15 cellular contexts compared by ENCODE assay signal in the genomic region with DNA sequence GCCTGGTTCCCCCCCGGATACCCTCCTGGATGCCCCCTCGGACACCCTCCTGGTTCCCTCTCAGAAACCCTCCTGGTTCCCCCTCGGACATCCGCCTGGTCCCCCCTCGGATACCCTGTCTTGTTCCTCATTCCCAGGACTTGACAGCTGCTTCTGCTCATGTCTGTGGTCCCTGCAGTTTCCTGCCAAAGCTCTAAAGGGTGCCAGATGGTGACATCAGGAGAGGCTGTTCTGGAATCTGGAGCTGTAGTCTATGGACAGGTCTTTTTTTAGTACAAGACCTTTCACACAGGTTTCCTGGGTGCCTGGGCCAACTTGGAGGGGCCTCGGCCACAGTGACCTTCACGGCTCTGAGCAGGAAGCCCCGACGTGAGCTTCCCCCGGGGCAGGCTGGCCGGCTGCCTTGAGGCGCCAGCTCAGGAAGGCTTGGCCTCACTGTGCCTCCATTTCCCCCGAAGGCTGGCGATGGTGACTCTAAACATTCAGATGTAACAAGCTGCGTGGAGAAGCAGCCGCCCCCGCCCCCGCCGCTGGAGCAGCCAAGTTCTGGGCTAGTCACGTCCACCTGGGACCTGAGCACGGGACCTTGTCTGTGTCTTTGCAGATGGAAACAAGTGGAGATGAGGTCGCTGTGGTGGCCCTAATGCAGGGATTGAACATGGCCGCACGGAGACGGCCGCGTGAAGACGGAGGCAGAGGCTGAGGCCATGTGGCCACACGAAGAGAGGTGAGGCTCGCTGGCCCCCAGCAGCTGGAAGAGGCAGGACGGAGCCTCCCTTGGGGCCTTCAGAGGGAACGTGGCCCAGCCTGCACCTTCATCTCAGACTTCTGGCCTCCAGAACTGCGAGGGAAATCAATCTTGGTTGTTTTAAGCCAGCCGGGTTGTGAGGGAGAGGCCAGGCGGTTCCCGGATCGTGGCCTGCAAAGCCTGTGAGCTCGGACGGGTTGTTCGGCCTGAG. TPM values are rescaled to one million over a fixed set of nuclear protein-coding genes. Genes with fewer than 3 reads are reported as not detected.
A peak's percentile ranks its signal among the peaks of the same experiment; 100 is the strongest.
DNase-seq lines count a peak whose midpoint lies in the region; ATAC-seq and TF ChIP-seq lines count a peak whose summit lies in the region.
"Had no signal": no experiment of that assay in that cellular context is flagged by ENCODE, and none has a peak within 500 bp of the region (broad histone marks: within the 10 kb centered on the region; RNA-seq: fewer than 3 reads in every experiment).

No MANE protein-coding gene starts in this region.

- H3K9ac ChIP-seq in IMR-90 (ENCODE audit: low read depth, low read length) (no peak overlapping the region), skeletal muscle tissue (ENCODE audit: low read depth in 1 of 3, low read length in 3 of 3) (peak overlapping the region; percentile 32 to 57 (median 51))
- H3K9ac ChIP-seq: parathyroid adenoma had no signal

- H3K79me1 ChIP-seq in IMR-90 (ENCODE audit: low read depth in 1 of 2, low read length in 2 of 2), result peaks cover 0 to 60% of the 10 kb centered on the region in 2 experiments; a peak in 2 of 4 replicates

- H2BK15ac ChIP-seq in IMR-90 (ENCODE audit: low read depth, low read length), result no peak overlapping the region

- no peak overlapping the region for H2AFZ ChIP-seq in IMR-90 (replicated peaks; ENCODE audit: low read length, poor library complexity)
- H2AFZ ChIP-seq: parathyroid adenoma had no signal

- H3K27me3 Mint-ChIP-seq in activated T-cell treated with anti-CD3 and anti-CD28 coated beads, Interleukin-2, amount 50 U/mL, for 24 hours, result no peaks in the 10 kb centered on the region
- H3K27me3 Mint-ChIP-seq in T-cell, result no peaks in the 10 kb centered on the region
- H3K27me3 Mint-ChIP-seq: activated CD4-positive, alpha-beta memory T cell treated with anti-CD3 and anti-CD28 coated beads, Interleukin-2, amount 10 ng/mL, durations not matched to agents 7 days and 5 days; activated naive CD8-positive, alpha-beta T cell treated with anti-CD3 and anti-CD28 coated beads for 36 hours had no signal

- POLR2A ChIA-PET in IMR-90 (lab: Charles Lee; ENCODE audit: unreplicated experiment), result no interaction called here
- POLR2A ChIA-PET in T-cell (lab: Charles Lee), result no interaction called here
- POLR2A ChIA-PET in HEK293T (lab: Yijun Ruan, JAX), result no interaction called here

- TF ChIP-seq RAD21 in IMR-90 (IDR thresholded peaks at IDR 0.05; ENCODE audit: low read length), result no peak

- no peak overlapping the region for H4K5ac ChIP-seq in IMR-90 (ENCODE audit: low read depth, low read length)

- intact Hi-C loops in IMR-90 (cut with micrococcal nuclease), result no loop called here
- intact Hi-C loops in esophagus muscularis mucosa (cut with DNase I), result no loop called here

- H4K20me1 ChIP-seq in IMR-90 (ENCODE audit: insufficient read depth, low read length), result peaks cover 66% of the 10 kb centered on the region

- TF ChIP-seq EP300 in esophagus muscularis mucosa (IDR thresholded peaks at IDR 0.05), result no peak

- no peak overlapping the region for H3K27ac ChIP-seq in IMR-90 (ENCODE audit: insufficient read depth, low read length)
- peak overlapping the region; percentile 73 to 82 (median 78) for H3K27ac ChIP-seq in esophagus muscularis mucosa (replicated peaks in 1 of 4)
- H3K27ac ChIP-seq in skeletal muscle tissue (ENCODE audit: low read depth, low read length), result peak overlapping the region; percentile 86
- H3K27ac ChIP-seq: parathyroid adenoma, vagina had no signal

- no peak overlapping the region for H3K14ac ChIP-seq in IMR-90 (replicated peaks; ENCODE audit: low read depth, low read length)

- no peak overlapping the region for H4K91ac ChIP-seq in IMR-90 (ENCODE audit: insufficient read depth, low read depth, low read length)

- peaks cover 2% of the 10 kb centered on the region; the same call in 1 of the 2 replicates for H3K9me1 ChIP-seq in IMR-90 (ENCODE audit: insufficient read depth, low read length)

- H3K36me3 ChIP-seq in IMR-90 (ENCODE audit: control insufficient read depth, insufficient read depth, low read length) (peaks cover 28% of the 10 kb centered on the region), esophagus muscularis mucosa (peaks cover 29 to 40% (median 38%) of the 10 kb centered on the region in 4 donors), skeletal muscle tissue (ENCODE audit: control insufficient read depth in 3 of 3, insufficient read depth in 3 of 3, low read length in 3 of 3) (peaks cover 15 to 24% (median 21%) of the 10 kb centered on the region in 3 donors)

- H3K36me3 Mint-ChIP-seq in activated T-cell treated with anti-CD3 and anti-CD28 coated beads, Interleukin-2, amount 50 U/mL, for 24 hours (ENCODE audit: low read depth), result peaks cover 60% of the 10 kb centered on the region
- peaks cover 5% of the 10 kb centered on the region for H3K36me3 Mint-ChIP-seq in T-cell

- no peak overlapping the region for H3K18ac ChIP-seq in IMR-90 (ENCODE audit: low read depth, low read length)

- no peak overlapping the region for H3K23ac ChIP-seq in IMR-90 (ENCODE audit: low read depth, low read length)

- H3K56ac ChIP-seq in IMR-90 (ENCODE audit: extremely low read depth, insufficient read depth, low read length), result no peak overlapping the region

- H2BK120ac ChIP-seq in IMR-90 (ENCODE audit: low read depth, low read length), result no peak overlapping the region

- TF ChIP-seq POLR2A in IMR-90 (IDR thresholded peaks at IDR 0.05; ENCODE audit: low read depth, low read length), result no peak
- TF ChIP-seq POLR2A in esophagus muscularis mucosa (IDR thresholded peaks at IDR 0.05; ENCODE audit: low read depth), result no peak

- no peak overlapping the region for H2BK5ac ChIP-seq in IMR-90 (ENCODE audit: low read depth, low read length, poor library complexity, severe bottlenecking)

- in situ Hi-C loops in IMR-90 (cut with MboI; ENCODE audit: low sequenced_read_pairs), result no loop called here

- DNase-seq in IMR-90, result peak; percentile 47
- no peak for DNase-seq in esophagus muscularis mucosa (ENCODE audit: extremely low spot score)
- no peak for DNase-seq in left lobe of liver (ENCODE audit: low spot score)
- DNase-seq in activated T-cell treated with anti-CD3 and anti-CD28 coated beads, Interleukin-2, amount 50 U/mL, for 24 hours, result no peak
- DNase-seq in kidney glomerular epithelial cell (lab: John Stamatoyannopoulos, UW), result no peak
- DNase-seq in T-cell, result no peak
- no peak for DNase-seq in HEK293T (ENCODE audit: extremely low spot score)
- DNase-seq: activated CD4-positive, alpha-beta memory T cell treated with anti-CD3 and anti-CD28 coated beads, Interleukin-2, amount 10 ng/mL, durations not matched to agents 7 days and 5 days; activated naive CD8-positive, alpha-beta T cell treated with anti-CD3 and anti-CD28 coated beads for 36 hours; endodermal cell; immature natural killer cell had no signal

- H2AK5ac ChIP-seq in IMR-90 (ENCODE audit: low read depth, low read length), result no peak overlapping the region

- no TSS peak for BruUV-seq in IMR-90 (replicated peaks; lab: Mats Ljungman, UMichigan)

- no peak overlapping the region for H3K4me2 ChIP-seq in IMR-90 (ENCODE audit: low read depth, low read length)

- CTCF ChIA-PET in IMR-90 (lab: Yijun Ruan, JAX) (no interaction called here), T-cell (lab: Charles Lee) (no interaction called here), HEK293T (lab: Yijun Ruan, JAX) (no interaction called here)

- peak overlapping the region; percentile 50 for H2AK9ac ChIP-seq in IMR-90 (replicated peaks; ENCODE audit: low read depth, low read length, poor library complexity)

- H3K4me1 ChIP-seq in IMR-90 (ENCODE audit: control insufficient read depth, insufficient read depth, low read length), result peaks cover 2% of the 10 kb centered on the region; the same call in 1 of the 2 replicates
- H3K4me1 ChIP-seq in esophagus muscularis mucosa, result peaks cover 50 to 62% (median 52%) of the 10 kb centered on the region in 4 donors
- H3K4me1 ChIP-seq in skeletal muscle tissue (ENCODE audit: control insufficient read depth in 3 of 3, insufficient read depth in 3 of 3, low read length in 3 of 3), result peaks cover 41 to 50% (median 48%) of the 10 kb centered on the region in 3 donors
- H3K4me1 ChIP-seq: parathyroid adenoma had no signal

- H2BK20ac ChIP-seq in IMR-90 (ENCODE audit: low read depth, low read length), result no peak overlapping the region

- 76% methylated on average over 30 of the region's 40 CpGs; no CpG with 5 or more reads in 1 of the 2 experiments for WGBS in IMR-90 (ENCODE audit: extremely low coverage in 2 of 2, insufficient read length in 1 of 2), 2 experiments
- 59% methylated on average over 22 of the region's 40 CpGs for WGBS in esophagus muscularis mucosa

- H3K9me3 ChIP-seq in IMR-90 (ENCODE audit: control insufficient read depth, insufficient read depth, low read length) (no peaks in the 10 kb centered on the region), esophagus muscularis mucosa (no peaks in the 10 kb centered on the region), skeletal muscle tissue (ENCODE audit: control insufficient read depth in 3 of 3, low read length in 3 of 3) (no peaks in the 10 kb centered on the region)
- H3K9me3 ChIP-seq: vagina had no signal

- no peak overlapping the region for H3K4ac ChIP-seq in IMR-90 (ENCODE audit: low read depth, low read length)

- no peak for TF ChIP-seq CTCF in IMR-90 (conservative IDR thresholded peaks at IDR 0.05; ENCODE audit: low read depth, low read length)
- TF ChIP-seq CTCF in esophagus muscularis mucosa (IDR thresholded peaks at IDR 0.05), result no peak

- H3K4me3 ChIP-seq in IMR-90 (ENCODE audit: insufficient read depth, low read depth, low read length) (no peak overlapping the region), esophagus muscularis mucosa (peak overlapping the region in 2 of 4 donors; percentile 7 to 9), skeletal muscle tissue (ENCODE audit: low read length in 3 of 3) (peak overlapping the region in 2 of 3 donors; percentile 21 to 45)
- H3K4me3 ChIP-seq: GM12878, vagina had no signal

- dilution Hi-C loops in IMR-90 (cut with HindIII; ENCODE audit: low sequenced_read_pairs, unreplicated experiment), result no loop called here

- no peak overlapping the region for H4K8ac ChIP-seq in IMR-90 (ENCODE audit: low read depth in 2 of 2, low read length in 2 of 2)

- peaks cover 22% of the 10 kb centered on the region for H3K4me1 Mint-ChIP-seq in activated T-cell treated with anti-CD3 and anti-CD28 coated beads, Interleukin-2, amount 50 U/mL, for 24 hours (ENCODE audit: low read depth)
- peaks cover 12 to 23% (median 21%) of the 10 kb centered on the region in 3 donors for H3K4me1 Mint-ChIP-seq in T-cell
- H3K4me1 Mint-ChIP-seq: endodermal cell had no signal

- no peak overlapping the region for H3K27ac Mint-ChIP-seq in activated T-cell treated with anti-CD3 and anti-CD28 coated beads, Interleukin-2, amount 50 U/mL, for 24 hours
- no peak overlapping the region for H3K27ac Mint-ChIP-seq in T-cell
- H3K27ac Mint-ChIP-seq: activated CD4-positive, alpha-beta memory T cell treated with anti-CD3 and anti-CD28 coated beads, Interleukin-2, amount 10 ng/mL, durations not matched to agents 7 days and 5 days; activated naive CD8-positive, alpha-beta T cell treated with anti-CD3 and anti-CD28 coated beads for 36 hours; endodermal cell; immature natural killer cell had no signal

- H3K27me3 ChIP-seq in IMR-90 (ENCODE audit: control insufficient read depth, insufficient read depth, low read length) (no peaks in the 10 kb centered on the region), esophagus muscularis mucosa (no peaks in the 10 kb centered on the region), skeletal muscle tissue (ENCODE audit: control insufficient read depth in 3 of 3, insufficient read depth in 3 of 3, low read length in 3 of 3) (no peaks in the 10 kb centered on the region)
- H3K27me3 ChIP-seq: vagina had no signal

- no peaks in the 10 kb centered on the region for H3K9me3 Mint-ChIP-seq in activated T-cell treated with anti-CD3 and anti-CD28 coated beads, Interleukin-2, amount 50 U/mL, for 24 hours
- H3K9me3 Mint-ChIP-seq in T-cell, result no peaks in the 10 kb centered on the region
- H3K9me3 Mint-ChIP-seq: activated CD4-positive, alpha-beta memory T cell treated with anti-CD3 and anti-CD28 coated beads, Interleukin-2, amount 10 ng/mL, durations not matched to agents 7 days and 5 days; activated naive CD8-positive, alpha-beta T cell treated with anti-CD3 and anti-CD28 coated beads for 36 hours; endodermal cell; immature natural killer cell had no signal

- no peak overlapping the region for H3K4me3 Mint-ChIP-seq in activated T-cell treated with anti-CD3 and anti-CD28 coated beads, Interleukin-2, amount 50 U/mL, for 24 hours
- H3K4me3 Mint-ChIP-seq in T-cell, result no peak overlapping the region
- H3K4me3 Mint-ChIP-seq: activated CD4-positive, alpha-beta memory T cell treated with anti-CD3 and anti-CD28 coated beads, Interleukin-2, amount 10 ng/mL, durations not matched to agents 7 days and 5 days; activated naive CD8-positive, alpha-beta T cell treated with anti-CD3 and anti-CD28 coated beads for 36 hours; endodermal cell; immature natural killer cell had no signal

- ATAC-seq in IMR-90 (ENCODE audit: low read depth) (peak; percentile 53), left lobe of liver (peak; percentile 38), T-cell (replicated peaks in 1 of 4) (no peak)
- ATAC-seq: GM12878 had no signal

RNA-seq across cellular contexts. Expression of a gene that starts 12.7 kb away (rescaled TPM):
- total RNA-seq in IMR-90 (2012; rRNA removed) (17.4 and 20.6 TPM in 2 replicates), esophagus muscularis mucosa (10 to 100 TPM; 53.6 to 71.2 (median 59.2) TPM), left lobe of liver (25.7 TPM), skeletal muscle tissue (25.6 TPM), T-cell (10 to 100 TPM; 28.9 to 42.5 (median 36.7) TPM)
- polyA plus RNA-seq in IMR-90 (2012; rRNA removed), result 72.9 and 89.7 TPM in 2 replicates
- polyA plus RNA-seq in IMR-90 (2012; cell fraction: cytosol; rRNA removed), result 87.9 and 139 TPM in 2 replicates
- polyA plus RNA-seq in IMR-90 (2012; cell fraction: nucleus; rRNA removed; ENCODE audit: low replicate concordance), result 60.8 and 101 TPM in 2 replicates

RNA-seq across cellular contexts. Expression of a gene that starts 15.0 kb away (rescaled TPM):
- 57.5 and 62.8 TPM in 2 replicates for total RNA-seq in IMR-90 (2012; rRNA removed)
- polyA plus RNA-seq in IMR-90 (2012; rRNA removed), result 91.9 and 110 TPM in 2 replicates
- polyA plus RNA-seq in IMR-90 (2012; cell fraction: cytosol; rRNA removed), result 95.4 and 118 TPM in 2 replicates
- polyA plus RNA-seq in IMR-90 (2012; cell fraction: nucleus; rRNA removed; ENCODE audit: low replicate concordance), result 119 and 345 TPM in 2 replicates
- total RNA-seq in esophagus muscularis mucosa, result 10 to 100 TPM; 22.8 to 65.3 (median 42.4) TPM
- 33.5 TPM for total RNA-seq in left lobe of liver
- total RNA-seq in skeletal muscle tissue, result 34.4 TPM
- total RNA-seq in T-cell, result 10 to 100 TPM; 30.8 to 46.6 (median 41.9) TPM

RNA-seq across cellular contexts. Expression of a gene that starts 30.5 kb away (rescaled TPM):
- total RNA-seq in IMR-90 (2012; rRNA removed), result 12.4 and 12.8 TPM in 2 replicates
- 38.2 and 45.1 TPM in 2 replicates for polyA plus RNA-seq in IMR-90 (2012; rRNA removed)
- polyA plus RNA-seq in IMR-90 (2012; cell fraction: cytosol; rRNA removed), result 47.7 and 51.5 TPM in 2 replicates
- 12.3 and 24.3 TPM in 2 replicates for polyA plus RNA-seq in IMR-90 (2012; cell fraction: nucleus; rRNA removed; ENCODE audit: low replicate concordance)
- 10 to 100 TPM; 31.6 to 36.9 (median 33.8) TPM for total RNA-seq in esophagus muscularis mucosa
- 18.6 TPM for total RNA-seq in left lobe of liver
- 8.4 TPM for total RNA-seq in skeletal muscle tissue
- total RNA-seq in T-cell, result 10 to 100 TPM; 13.2 to 24.5 (median 19.6) TPM

RNA-seq across cellular contexts. Expression of a gene that starts 49.2 kb away (rescaled TPM):
- 1.4 and 2.5 TPM in 2 replicates for total RNA-seq in IMR-90 (2012; rRNA removed)
- 10.3 and 14.0 TPM in 2 replicates for polyA plus RNA-seq in IMR-90 (2012; rRNA removed)
- 5.3 and 12.6 TPM in 2 replicates for polyA plus RNA-seq in IMR-90 (2012; cell fraction: cytosol; rRNA removed)
- polyA plus RNA-seq in IMR-90 (2012; cell fraction: nucleus; rRNA removed; ENCODE audit: low replicate concordance), result 9.8 and 18.4 TPM in 2 replicates
- 10 to 100 TPM in 3 of 4 donors, 1 to 10 TPM in 1; 7.0 to 19.2 (median 14.3) TPM for total RNA-seq in esophagus muscularis mucosa
- total RNA-seq in left lobe of liver, result 0.10 TPM
- 1.6 TPM for total RNA-seq in skeletal muscle tissue
- under 1 TPM; 0.53 to 0.70 (median 0.60) TPM for total RNA-seq in T-cell
- total RNA-seq: activated CD4-positive, alpha-beta memory T cell treated with anti-CD3 and anti-CD28 coated beads, Interleukin-2, amount 10 ng/mL, durations not matched to agents 7 days and 5 days had no signal
- polyA plus RNA-seq: immature natural killer cell had no signal

RNA-seq across cellular contexts. Expression of a gene that starts 49.3 kb away (rescaled TPM):
- total RNA-seq in IMR-90 (2012; rRNA removed) (1.9 and 3.0 TPM in 2 replicates), esophagus muscularis mucosa (1 to 10 TPM; 2.9 to 7.1 (median 4.6) TPM), left lobe of liver (2.8 TPM), skeletal muscle tissue (8.4 TPM), T-cell (1 to 10 TPM; 5.5 to 9.0 (median 7.5) TPM)
- polyA plus RNA-seq in IMR-90 (2012; rRNA removed), result 1.2 and 1.5 TPM in 2 replicates
- 0.54 and 0.78 TPM in 2 replicates for polyA plus RNA-seq in IMR-90 (2012; cell fraction: cytosol; rRNA removed)
- polyA plus RNA-seq in IMR-90 (2012; cell fraction: nucleus; rRNA removed; ENCODE audit: low replicate concordance), result 2.1 and 5.2 TPM in 2 replicates

Comparison
In these comparisons a context has a peak if more than half of its experiments do, and no peak if none do; other contexts are left out.
1. ATAC-seq: peak in IMR-90 (single experiment) and left lobe of liver (single experiment); none in T-cell (0 of 4).